In the genomic region with DNA sequence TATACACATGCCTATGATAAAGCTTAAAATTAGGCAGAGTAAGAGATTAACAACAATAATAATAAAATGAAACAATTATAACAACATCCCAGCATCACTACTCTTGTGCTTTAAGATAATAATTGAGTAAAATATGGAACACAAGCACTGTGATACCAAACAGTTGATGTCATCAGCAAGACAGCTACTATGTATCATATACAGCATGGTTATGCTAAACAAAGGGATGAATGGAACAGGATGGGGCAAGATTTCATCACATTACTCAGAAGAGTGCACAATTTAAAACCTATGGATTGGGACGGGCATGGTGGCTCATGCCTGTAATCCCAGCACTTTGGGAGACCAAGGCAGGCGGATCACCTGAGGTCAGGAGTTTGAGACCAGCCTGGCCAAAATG, we compare ENCODE assay signal across 8 cellular contexts.
"Had no signal": no experiment of that assay in that cellular context is flagged by ENCODE, and none has a peak within 500 bp of the region (broad histone marks: within the 10 kb centered on the region; RNA-seq: fewer than 3 reads in every experiment).

No MANE protein-coding gene starts in this region.

- H3K4me3 ChIP-seq: GM12878 had no signal

- ATAC-seq: GM12878 had no signal

- FAIRE-seq: G401.6, GM12878, GM12891, GM12892, GM18507, GM19239 had no signal

- DNase-seq: GDM1, GF-D8 had no signal
